1 cellular context compared by ENCODE assay signal in genomic region chr9:124297915-124298645, GRCh38.
TF ChIP-seq lines count a peak whose summit lies in the region.

No MANE protein-coding gene starts in this region.

TF ChIP-seq in A549, 52 proteins besides CTCF, POLR2A, EP300 and RAD21 (continued from another document):
- TF ChIP-seq HMGXB4 (CRISPR knock-in tag; IDR thresholded peaks at IDR 0.05; ENCODE audit: borderline replicate concordance) (no peak), HOXB5 (CRISPR knock-in tag; IDR thresholded peaks at IDR 0.05) (no peak), USF2 (IDR thresholded peaks at IDR 0.05) (no peak)
